8 cellular contexts compared by ENCODE assay signal in genomic region chr9:128124873-128125574, GRCh38. TPM values are rescaled to one million over a fixed set of nuclear protein-coding genes. Genes with fewer than 3 reads are reported as not detected.
DNase-seq lines count a peak whose midpoint lies in the region; ATAC-seq and TF ChIP-seq lines count a peak whose summit lies in the region.

No MANE protein-coding gene starts in this region.

- H3K4me1 Mint-ChIP-seq in brain, result peaks cover 40% of the 10 kb centered on the region

- POLR2A ChIA-PET in BJ (lab: Charles Lee), result no interaction called here

- peak overlapping the region in 4 of 5 experiments; percentile 72 to 85 (median 84) for H3K4me3 Mint-ChIP-seq in brain

- no peaks in the 10 kb centered on the region for H3K27me3 ChIP-seq in BJ (ENCODE audit: control insufficient read depth, insufficient read depth, low read length)
- H3K27me3 ChIP-seq in H7 (ENCODE audit: control insufficient read depth, insufficient read depth, low read length), result peaks cover 6% of the 10 kb centered on the region

- TF ChIP-seq CTCF in BJ (IDR thresholded peaks at IDR 0.05; ENCODE audit: insufficient read depth, low read depth, low read length) (peak; percentile 73), brain (conservative IDR thresholded peaks at IDR 0.05) (peak; percentile 41 to 70)

- H3K27me3 Mint-ChIP-seq in brain, result peaks cover 10% of the 10 kb centered on the region

- intact Hi-C loops in left colon (cut with DNase I, micrococcal nuclease), result no loop called here

- peaks cover 4% of the 10 kb centered on the region for H3K36me3 Mint-ChIP-seq in brain

- H3K27ac Mint-ChIP-seq in brain, result peak overlapping the region in 4 of 5 experiments; percentile 21 to 87 (median 62)

- CTCF ChIA-PET in BJ (lab: Yijun Ruan, JAX), result interaction anchor here (0.6 to 6.1 kb wide), 18 partner anchors 8 to 646 kb away, joined by 3 to 56 read pairs (median 4); no protein-coding TSS in a partner anchor

- no peak overlapping the region for H3K4me3 ChIP-seq in BJ (ENCODE audit: low read depth, low read length)
- no peak overlapping the region for H3K4me3 ChIP-seq in H7 (ENCODE audit: insufficient read depth, low read depth, low read length)

- H3K36me3 ChIP-seq in BJ (ENCODE audit: control insufficient read depth, insufficient read depth, low read length) (peaks cover 13% of the 10 kb centered on the region), H7 (replicated peaks; ENCODE audit: control insufficient read depth, insufficient read depth, low read length) (peaks cover 20% of the 10 kb centered on the region)

- no peak for ATAC-seq in left colon

- DNase-seq in BJ (ENCODE audit: low read depth) (no peak), H7 (peak; percentile 88), RPMI8226 (peak; percentile 60), left colon (peak; percentile 83 to 88), NCI-H2029 (lab: John Stamatoyannopoulos, UW) (no peak), HuH-7.5 (ENCODE audit: low spot score) (no peak)
- DNase-seq in stimulated activated CD8-positive, alpha-beta memory T cell treated with anti-CD3 and anti-CD28 coated beads, Interleukin-4, amount 100 ng/mL, for 24 hours (ENCODE audit: low read depth), result peak; percentile 28

- peaks cover 0 to 8% (median 0%) of the 10 kb centered on the region in 5 experiments for H3K9me3 Mint-ChIP-seq in brain

RNA-seq across cellular contexts. Expression of gene PTGES2, which starts 2.5 kb away (rescaled TPM):
- 59.7 and 91.9 TPM in 2 replicates for polyA plus RNA-seq in BJ (2011; rRNA removed)
- 35.4 and 59.8 TPM in 2 replicates for polyA minus RNA-seq in BJ (2011; rRNA and poly(A)+ RNA removed)
- total RNA-seq in H7 (2014; rRNA removed; shearing (Covaris generic)), result 143 and 197 TPM in 2 replicates
- polyA plus RNA-seq in brain (ENCODE audit: insufficient read depth, low read depth, low replicate concordance), result 115 TPM
- 100 to 1,000 TPM in 1 of 2 donors, 10 to 100 TPM in 1; 84.2 to 113 TPM for total RNA-seq in left colon

RNA-seq across cellular contexts. Expression of gene LCN2, which starts 24.2 kb away (rescaled TPM):
- polyA plus RNA-seq in BJ (2011; rRNA removed) (not detected in 2 replicates), brain (ENCODE audit: insufficient read depth, low read depth, low replicate concordance) (not detected)
- polyA minus RNA-seq in BJ (2011; rRNA and poly(A)+ RNA removed), result not detected in 2 replicates
- 1.4 TPM in 1 of 2 replicates, not detected in the other for total RNA-seq in H7 (2014; rRNA removed; shearing (Covaris generic))
- total RNA-seq in left colon, result 100 to 1,000 TPM in 1 of 2 donors, 10 to 100 TPM in 1; 12.3 to 358 TPM

RNA-seq across cellular contexts. Expression of gene BBLN, which starts 35.0 kb away (rescaled TPM):
- polyA plus RNA-seq in BJ (2011; rRNA removed) (45.0 and 60.4 TPM in 2 replicates), brain (ENCODE audit: insufficient read depth, low read depth, low replicate concordance) (404 TPM)
- polyA minus RNA-seq in BJ (2011; rRNA and poly(A)+ RNA removed), result 18.6 and 23.4 TPM in 2 replicates
- 121 and 130 TPM in 2 replicates for total RNA-seq in H7 (2014; rRNA removed; shearing (Covaris generic))
- total RNA-seq in left colon, result 10 to 100 TPM; 35.6 to 50.5 TPM

RNA-seq across cellular contexts. Expression of gene SLC25A25, which starts 57.0 kb away (rescaled TPM):
- polyA plus RNA-seq in BJ (2011; rRNA removed) (10.2 and 12.9 TPM in 2 replicates), brain (ENCODE audit: insufficient read depth, low read depth, low replicate concordance) (64.7 TPM)
- 12.9 and 21.2 TPM in 2 replicates for polyA minus RNA-seq in BJ (2011; rRNA and poly(A)+ RNA removed)
- 23.1 and 23.7 TPM in 2 replicates for total RNA-seq in H7 (2014; rRNA removed; shearing (Covaris generic))
- total RNA-seq in left colon, result 10 to 100 TPM; 20.5 to 26.2 TPM

RNA-seq across cellular contexts. Expression of gene NAIF1, which starts 57.9 kb away (rescaled TPM):
- 8.2 and 10.6 TPM in 2 replicates for polyA plus RNA-seq in BJ (2011; rRNA removed)
- polyA minus RNA-seq in BJ (2011; rRNA and poly(A)+ RNA removed), result 5.4 and 8.1 TPM in 2 replicates
- total RNA-seq in H7 (2014; rRNA removed; shearing (Covaris generic)), result 10.3 and 12.3 TPM in 2 replicates
- polyA plus RNA-seq in brain (ENCODE audit: insufficient read depth, low read depth, low replicate concordance), result 12.2 TPM
- 10 to 100 TPM in 1 of 2 donors, 1 to 10 TPM in 1; 10.0 to 10.5 TPM for total RNA-seq in left colon

Comparison
In these comparisons a context has a peak if more than half of its experiments do, and no peak if none do; other contexts are left out.
1. DNase-seq: peak in H7 (single experiment), RPMI8226 (single experiment), left colon (2 of 2) and stimulated activated CD8-positive, alpha-beta memory T cell treated with anti-CD3 and anti-CD28 coated beads, Interleukin-4, amount 100 ng/mL, for 24 hours (single experiment); none in BJ (single experiment), NCI-H2029 (single experiment) and HuH-7.5 (single experiment).